16 cellular contexts compared by ENCODE assay signal in the genomic region with DNA sequence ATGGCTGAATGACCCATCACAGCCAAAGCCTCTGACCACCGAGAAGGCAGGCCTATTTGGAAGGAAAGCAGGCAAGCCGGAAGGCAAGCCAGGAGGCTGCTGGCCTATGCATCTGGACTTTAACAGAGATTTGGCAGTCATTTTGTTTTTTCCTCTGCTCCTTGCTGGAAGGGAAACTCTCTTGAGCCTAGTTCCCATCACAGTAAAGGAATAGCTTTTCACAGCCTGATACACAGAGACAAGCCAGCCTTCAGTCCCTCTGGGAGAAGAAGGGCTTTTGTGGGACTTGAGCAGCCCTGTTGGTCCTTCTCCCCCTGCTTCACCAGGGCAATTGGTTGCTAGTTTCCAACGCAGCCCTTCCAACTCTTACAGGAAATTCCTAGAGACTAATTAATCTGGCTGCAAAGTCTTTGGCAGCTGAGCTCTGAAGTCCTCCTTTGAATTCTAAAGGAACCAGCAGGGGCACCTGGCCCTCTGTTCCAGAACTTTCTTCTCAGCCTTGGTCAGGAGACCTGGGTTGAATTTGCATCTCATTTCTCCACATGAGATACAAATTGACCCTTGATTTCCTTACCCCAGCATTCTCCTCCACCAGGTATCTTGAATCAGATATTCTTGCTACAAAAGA.
DNase-seq lines count a peak whose midpoint lies in the region; ATAC-seq and TF ChIP-seq lines count a peak whose summit lies in the region.
"Had no signal": no experiment of that assay in that cellular context is flagged by ENCODE, and none has a peak within 500 bp of the region (broad histone marks: within the 10 kb centered on the region; RNA-seq: fewer than 3 reads in every experiment).

No MANE protein-coding gene starts in this region.

- TF ChIP-seq POLR2A in transverse colon (IDR thresholded peaks at IDR 0.05) = no peak

- no peak overlapping the region for H4K8ac ChIP-seq in neuronal stem cell (ENCODE audit: low read depth, low read length)

- intact Hi-C loops in heart right ventricle (cut with DNase I) (no loop called here), transverse colon (cut with DNase I; ENCODE audit: low total_unique reads) (no loop called here)

- H2BK12ac ChIP-seq in neuronal stem cell (ENCODE audit: low read length) = no peak overlapping the region

- H2BK120ac ChIP-seq in neuronal stem cell (ENCODE audit: low read depth, low read length) = no peak overlapping the region

- H3K4me2 ChIP-seq in neuronal stem cell (ENCODE audit: insufficient read depth, low read length, poor library complexity, severe bottlenecking) = no peak overlapping the region
- H3K4me2 ChIP-seq: hepatocyte had no signal

- no peak overlapping the region for H3K4ac ChIP-seq in neuronal stem cell (ENCODE audit: low read length)

- H3K23ac ChIP-seq in neuronal stem cell (ENCODE audit: low read depth, low read length, poor library complexity) = no peak overlapping the region

- 40 to 51% methylated on average over 3 of the region's 3 CpGs for WGBS in heart right ventricle, 2 donors
- no CpG with 5 or more reads among the region's 3 CpGs for WGBS in neuronal stem cell (ENCODE audit: extremely low coverage in 2 of 2, insufficient read length in 2 of 2, insufficient replicate concordance in 1 of 2), 2 donors
- WGBS in transverse colon (ENCODE audit: low coverage in 1 of 2), 2 donors = 56 to 100% methylated on average over 1 to 3 of the region's 3 CpGs

- no peak overlapping the region for H3K14ac ChIP-seq in neuronal stem cell (ENCODE audit: low read length)

- H3K36me3 ChIP-seq in heart right ventricle = no peaks in the 10 kb centered on the region
- H3K36me3 ChIP-seq in neuronal stem cell (replicated peaks in 1 of 2; ENCODE audit: control insufficient read depth in 2 of 2, insufficient read depth in 2 of 2, low read length in 2 of 2) = no peaks in the 10 kb centered on the region
- no peaks in the 10 kb centered on the region for H3K36me3 ChIP-seq in transverse colon
- H3K36me3 ChIP-seq: prostate gland had no signal

- H3K9ac ChIP-seq in neuronal stem cell (ENCODE audit: low read depth, low read length, poor library complexity) = no peak overlapping the region

- no peak overlapping the region for H2BK5ac ChIP-seq in neuronal stem cell (ENCODE audit: low read length)

- H2AFZ ChIP-seq in neuronal stem cell (ENCODE audit: low read length) = peak overlapping the region; percentile 1
- H2AFZ ChIP-seq: hepatocyte had no signal

- no peak overlapping the region for H2BK15ac ChIP-seq in neuronal stem cell (ENCODE audit: low read length)

- H4K91ac ChIP-seq in neuronal stem cell (ENCODE audit: low read depth, low read length, poor library complexity) = no peak overlapping the region

- peak in 7 of 8 donors; percentile 50 to 90 (median 85) for ATAC-seq in heart right ventricle
- ATAC-seq: activated CD8-positive, alpha-beta memory T cell treated with anti-CD3 and anti-CD28 coated beads, Interleukin-2, amount 10 ng/mL, durations not matched to agents 7 days and 5 days; esophagus mucosa had no signal

- TF ChIP-seq CTCF in heart right ventricle (IDR thresholded peaks at IDR 0.05) = no peak
- no peak for TF ChIP-seq CTCF in transverse colon (IDR thresholded peaks at IDR 0.05)

- peak in 29 of 61 donors; percentile 2 to 78 (median 43) for DNase-seq in caudate nucleus (lab: John Stamatoyannopoulos, UW)
- peak; percentile 26 to 33 for DNase-seq in heart right ventricle
- DNase-seq in neuronal stem cell (ENCODE audit: low spot score) = no peak
- no peak for DNase-seq in transverse colon
- no peak for DNase-seq in iPS-NIHi11 (ENCODE audit: low spot score)
- no peak for DNase-seq in AML-193 (lab: John Stamatoyannopoulos, UW)
- DNase-seq in cortex of kidney (lab: John Stamatoyannopoulos, UW) = no peak
- DNase-seq: activated CD4-positive, CD25-positive, alpha-beta regulatory T cell; activated CD8-positive, alpha-beta memory T cell treated with anti-CD3 and anti-CD28 coated beads, Interleukin-2, amount 10 ng/mL, durations not matched to agents 7 days and 5 days; activated naive CD4-positive, alpha-beta T cell; DMS53; naive B cell; T-helper 2 cell had no signal

- H3K18ac ChIP-seq in neuronal stem cell (ENCODE audit: low read length) = no peak overlapping the region

- no peak overlapping the region for H2AK5ac ChIP-seq in neuronal stem cell (ENCODE audit: low read depth, low read length)

- in situ Hi-C loops in transverse colon (cut with MboI; ENCODE audit: low pct_ligation_motif_present in 1 of 4, low pct_unique_long_range_greater_than_20kb in 1 of 4, low sequenced_read_pairs in 3 of 4) = no loop called here

- H3K4me3 ChIP-seq in heart right ventricle (no peak overlapping the region), neuronal stem cell (ENCODE audit: low read length in 2 of 2) (no peak overlapping the region), transverse colon (no peak overlapping the region)
- H3K4me3 ChIP-seq: hepatocyte, prostate gland had no signal

- H3K9me3 ChIP-seq in heart right ventricle (peaks cover 0 to 4% (median 0%) of the 10 kb centered on the region in 11 donors), neuronal stem cell (replicated peaks in 1 of 2; ENCODE audit: control insufficient read depth in 2 of 2, insufficient read depth in 1 of 2, low read depth in 1 of 2, low read length in 2 of 2) (no peaks in the 10 kb centered on the region), transverse colon (no peaks in the 10 kb centered on the region)
- H3K9me3 ChIP-seq: prostate gland had no signal

- no peak for TF ChIP-seq EP300 in transverse colon (IDR thresholded peaks at IDR 0.05; ENCODE audit: low read depth)

- H3K27me3 ChIP-seq in heart right ventricle (no peaks in the 10 kb centered on the region), neuronal stem cell (ENCODE audit: control insufficient read depth in 3 of 3, insufficient read depth in 3 of 3, low read depth in 1 of 3, low read length in 3 of 3) (no peaks in the 10 kb centered on the region), transverse colon (no peaks in the 10 kb centered on the region)
- H3K27me3 ChIP-seq: hepatocyte had no signal

- H3K27ac ChIP-seq in caudate nucleus (ENCODE audit: low read depth, low read length) = peak overlapping the region; percentile 69
- H3K27ac ChIP-seq in heart right ventricle = peak overlapping the region in 8 of 10 donors; percentile 26 to 77 (median 55)
- H3K27ac ChIP-seq in neuronal stem cell (replicated peaks; ENCODE audit: low read length) = no peak overlapping the region
- H3K27ac ChIP-seq in transverse colon = peak overlapping the region; percentile 3 to 58 (median 36)
- H3K27ac ChIP-seq: hepatocyte, prostate gland had no signal

- H3K4me1 ChIP-seq in heart right ventricle (peaks cover 0 to 23% (median 14%) of the 10 kb centered on the region in 9 donors), neuronal stem cell (ENCODE audit: control insufficient read depth in 2 of 2, insufficient read depth in 1 of 2, low read depth in 1 of 2, low read length in 2 of 2) (peaks cover 0 to 2% of the 10 kb centered on the region in 2 donors), transverse colon (peaks cover 0 to 4% (median 2%) of the 10 kb centered on the region in 4 donors)
- H3K4me1 ChIP-seq: prostate gland had no signal

- H3K79me1 ChIP-seq in neuronal stem cell (ENCODE audit: low read depth, low read length) = no peaks in the 10 kb centered on the region

Comparison
In these comparisons a context has a peak if more than half of its experiments do, and no peak if none do; other contexts are left out.
1. DNase-seq: peak in heart right ventricle (2 of 2); none in neuronal stem cell (single experiment), transverse colon (single experiment), iPS-NIHi11 (single experiment), AML-193 (0 of 2) and cortex of kidney (single experiment).